ENCODE assay signal across 1 cellular context in genomic region chr18:25915907-25916306, GRCh38.
TF ChIP-seq lines count a peak whose summit lies in the region.

No MANE protein-coding gene starts in this region.

TF ChIP-seq in GM12878, 131 proteins besides CTCF, POLR2A, EP300 and RAD21 (continued from another document):
- TF ChIP-seq, protein P1, sequence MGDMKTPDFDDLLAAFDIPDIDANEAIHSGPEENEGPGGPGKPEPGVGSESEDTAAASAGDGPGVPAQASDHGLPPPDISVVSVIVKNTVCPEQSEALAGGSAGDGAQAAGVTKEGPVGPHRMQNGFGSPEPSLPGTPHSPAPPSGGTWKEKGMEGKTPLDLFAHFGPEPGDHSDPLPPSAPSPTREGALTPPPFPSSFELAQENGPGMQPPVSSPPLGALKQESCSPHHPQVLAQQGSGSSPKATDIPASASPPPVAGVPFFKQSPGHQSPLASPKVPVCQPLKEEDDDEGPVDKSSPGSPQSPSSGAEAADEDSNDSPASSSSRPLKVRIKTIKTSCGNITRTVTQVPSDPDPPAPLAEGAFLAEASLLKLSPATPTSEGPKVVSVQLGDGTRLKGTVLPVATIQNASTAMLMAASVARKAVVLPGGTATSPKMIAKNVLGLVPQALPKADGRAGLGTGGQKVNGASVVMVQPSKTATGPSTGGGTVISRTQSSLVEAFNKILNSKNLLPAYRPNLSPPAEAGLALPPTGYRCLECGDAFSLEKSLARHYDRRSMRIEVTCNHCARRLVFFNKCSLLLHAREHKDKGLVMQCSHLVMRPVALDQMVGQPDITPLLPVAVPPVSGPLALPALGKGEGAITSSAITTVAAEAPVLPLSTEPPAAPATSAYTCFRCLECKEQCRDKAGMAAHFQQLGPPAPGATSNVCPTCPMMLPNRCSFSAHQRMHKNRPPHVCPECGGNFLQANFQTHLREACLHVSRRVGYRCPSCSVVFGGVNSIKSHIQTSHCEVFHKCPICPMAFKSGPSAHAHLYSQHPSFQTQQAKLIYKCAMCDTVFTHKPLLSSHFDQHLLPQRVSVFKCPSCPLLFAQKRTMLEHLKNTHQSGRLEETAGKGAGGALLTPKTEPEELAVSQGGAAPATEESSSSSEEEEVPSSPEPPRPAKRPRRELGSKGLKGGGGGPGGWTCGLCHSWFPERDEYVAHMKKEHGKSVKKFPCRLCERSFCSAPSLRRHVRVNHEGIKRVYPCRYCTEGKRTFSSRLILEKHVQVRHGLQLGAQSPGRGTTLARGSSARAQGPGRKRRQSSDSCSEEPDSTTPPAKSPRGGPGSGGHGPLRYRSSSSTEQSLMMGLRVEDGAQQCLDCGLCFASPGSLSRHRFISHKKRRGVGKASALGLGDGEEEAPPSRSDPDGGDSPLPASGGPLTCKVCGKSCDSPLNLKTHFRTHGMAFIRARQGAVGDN (IDR thresholded peaks at IDR 0.05) = no peak
- TF ChIP-seq CHD2 (IDR thresholded peaks at IDR 0.05; ENCODE audit: borderline replicate concordance, low read depth, low read length) (no peak), MLLT1 (IDR thresholded peaks at IDR 0.05) (no peak), MXI1 (IDR thresholded peaks at IDR 0.05; ENCODE audit: low read depth, low read length) (no peak), FOS (IDR thresholded peaks at IDR 0.05; ENCODE audit: borderline replicate concordance, extremely low read depth, insufficient read length) (no peak), SMAD1 (IDR thresholded peaks at IDR 0.05; ENCODE audit: low read depth, partially characterized antibody) (no peak), MYB (IDR thresholded peaks at IDR 0.05; ENCODE audit: borderline replicate concordance, low read depth, low read length) (no peak)
- TF ChIP-seq, protein P2, sequence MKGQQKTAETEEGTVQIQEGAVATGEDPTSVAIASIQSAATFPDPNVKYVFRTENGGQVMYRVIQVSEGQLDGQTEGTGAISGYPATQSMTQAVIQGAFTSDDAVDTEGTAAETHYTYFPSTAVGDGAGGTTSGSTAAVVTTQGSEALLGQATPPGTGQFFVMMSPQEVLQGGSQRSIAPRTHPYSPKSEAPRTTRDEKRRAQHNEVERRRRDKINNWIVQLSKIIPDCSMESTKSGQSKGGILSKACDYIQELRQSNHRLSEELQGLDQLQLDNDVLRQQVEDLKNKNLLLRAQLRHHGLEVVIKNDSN (IDR thresholded peaks at IDR 0.05; ENCODE audit: borderline replicate concordance, extremely low read length, insufficient read depth, low read depth, low read length) = no peak
- TF ChIP-seq, protein P3, sequence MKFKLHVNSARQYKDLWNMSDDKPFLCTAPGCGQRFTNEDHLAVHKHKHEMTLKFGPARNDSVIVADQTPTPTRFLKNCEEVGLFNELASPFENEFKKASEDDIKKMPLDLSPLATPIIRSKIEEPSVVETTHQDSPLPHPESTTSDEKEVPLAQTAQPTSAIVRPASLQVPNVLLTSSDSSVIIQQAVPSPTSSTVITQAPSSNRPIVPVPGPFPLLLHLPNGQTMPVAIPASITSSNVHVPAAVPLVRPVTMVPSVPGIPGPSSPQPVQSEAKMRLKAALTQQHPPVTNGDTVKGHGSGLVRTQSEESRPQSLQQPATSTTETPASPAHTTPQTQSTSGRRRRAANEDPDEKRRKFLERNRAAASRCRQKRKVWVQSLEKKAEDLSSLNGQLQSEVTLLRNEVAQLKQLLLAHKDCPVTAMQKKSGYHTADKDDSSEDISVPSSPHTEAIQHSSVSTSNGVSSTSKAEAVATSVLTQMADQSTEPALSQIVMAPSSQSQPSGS (IDR thresholded peaks at IDR 0.05; ENCODE audit: low read length) = no peak
